In genomic region chr17:44363613-44364159, GRCh38 we compare ENCODE assay signal across 8 cellular contexts. TPM values are rescaled to one million over a fixed set of nuclear protein-coding genes. Genes with fewer than 3 reads are reported as not detected.
DNase-seq lines count a peak whose midpoint lies in the region; ATAC-seq and TF ChIP-seq lines count a peak whose summit lies in the region.

Gene FAM171A2, minus strand, starts transcription at chr17:44363853. Its CDS starts 139 bp downstream, at chr17:44363714.

- no peak for TF ChIP-seq POLR2A in heart left ventricle (IDR thresholded peaks at IDR 0.05)

- H3K27ac ChIP-seq in heart left ventricle: peak within 1 kb of the TSS in 4 of 12 donors; percentile 23 to 62 (median 39)

- in situ Hi-C loops in GM13977 (cut with MboI; ENCODE audit: low pct_unique_long_range_greater_than_20kb, low sequenced_read_pairs, unreplicated experiment): no loop called here

- WGBS in heart left ventricle, 4 donors: 0 to 2% (median 1%) methylated on average over 4 to 63 of the region's 63 CpGs

- H3K9me3 ChIP-seq in heart left ventricle: no peaks in the 10 kb centered on the region

- TF ChIP-seq CTCF in GM13977 (IDR thresholded peaks at IDR 0.05; ENCODE audit: extremely low read depth, insufficient read depth, missing control alignments): peak; percentile 87
- TF ChIP-seq CTCF in heart left ventricle (IDR thresholded peaks at IDR 0.05): peak; percentile 27 to 97 (median 80)

- H3K4me3 ChIP-seq in Jurkat, Clone E6-1 (ENCODE audit: low read length): peak within 1 kb of the TSS; percentile 65
- H3K4me3 ChIP-seq in heart left ventricle: peak within 1 kb of the TSS; percentile 42 to 83 (median 68)

- H3K27me3 ChIP-seq in heart left ventricle: peaks cover 0 to 17% (median 0%) of the 10 kb centered on the region in 9 donors

- no peaks in the 10 kb centered on the region for H3K36me3 ChIP-seq in heart left ventricle

- ATAC-seq in heart left ventricle: peak in 3 of 4 donors; percentile 57 to 87 (median 79)
- no peak for ATAC-seq in GM18520 (IDR thresholded peaks at IDR 0.05; ENCODE audit: unreplicated experiment)

- intact Hi-C loops in heart left ventricle (cut with DNase I) (no loop called here), posterior cingulate gyrus (cut with DNase I) (no loop called here)

- DNase-seq in GM13977 (ENCODE audit: low spot score) (peak; percentile 95), SKM-1 (lab: John Stamatoyannopoulos, UW; ENCODE audit: unreplicated experiment) (peak; percentile 34), heart left ventricle (peak; percentile 48 to 81 (median 61)), posterior cingulate gyrus (peak in 6 of 10 donors; percentile 36 to 94 (median 64)), SIG-M5 (lab: John Stamatoyannopoulos, UW) (no peak)
- no peak for DNase-seq in Jurkat, Clone E6-1 (ENCODE audit: low read depth, low spot score)
- peak; percentile 34 for DNase-seq in activated naive CD8-positive, alpha-beta T cell treated with anti-CD3 and anti-CD28 coated beads, Interleukin-2, amount 50 U/mL, for 16 hours (ENCODE audit: low read depth, low spot score)

- H3K4me1 ChIP-seq in heart left ventricle: peaks cover 0 to 23% (median 14%) of the 10 kb centered on the region in 12 donors

RNA-seq across cellular contexts. Expression of gene FAM171A2, which starts in this region (rescaled TPM):
- 14.3 TPM for polyA plus RNA-seq in Jurkat, Clone E6-1 (2012; ENCODE audit: insufficient read depth, insufficient read length)
- 1 to 10 TPM in 3 of 9 donors, under 1 TPM in 6; 0.40 to 2.1 (median 0.87) TPM for total RNA-seq in heart left ventricle
- polyA plus RNA-seq in heart left ventricle: under 1 TPM; 0.42 to 0.51 TPM

Comparison
In these comparisons a context has a peak if more than half of its experiments do, and no peak if none do; other contexts are left out.
1. DNase-seq: peak in GM13977 (single experiment), SKM-1 (single experiment), activated naive CD8-positive, alpha-beta T cell treated with anti-CD3 and anti-CD28 coated beads, Interleukin-2, amount 50 U/mL, for 16 hours (single experiment), heart left ventricle (5 of 5) and posterior cingulate gyrus (6 of 10); none in Jurkat, Clone E6-1 (single experiment) and SIG-M5 (single experiment).